In the genomic region with DNA sequence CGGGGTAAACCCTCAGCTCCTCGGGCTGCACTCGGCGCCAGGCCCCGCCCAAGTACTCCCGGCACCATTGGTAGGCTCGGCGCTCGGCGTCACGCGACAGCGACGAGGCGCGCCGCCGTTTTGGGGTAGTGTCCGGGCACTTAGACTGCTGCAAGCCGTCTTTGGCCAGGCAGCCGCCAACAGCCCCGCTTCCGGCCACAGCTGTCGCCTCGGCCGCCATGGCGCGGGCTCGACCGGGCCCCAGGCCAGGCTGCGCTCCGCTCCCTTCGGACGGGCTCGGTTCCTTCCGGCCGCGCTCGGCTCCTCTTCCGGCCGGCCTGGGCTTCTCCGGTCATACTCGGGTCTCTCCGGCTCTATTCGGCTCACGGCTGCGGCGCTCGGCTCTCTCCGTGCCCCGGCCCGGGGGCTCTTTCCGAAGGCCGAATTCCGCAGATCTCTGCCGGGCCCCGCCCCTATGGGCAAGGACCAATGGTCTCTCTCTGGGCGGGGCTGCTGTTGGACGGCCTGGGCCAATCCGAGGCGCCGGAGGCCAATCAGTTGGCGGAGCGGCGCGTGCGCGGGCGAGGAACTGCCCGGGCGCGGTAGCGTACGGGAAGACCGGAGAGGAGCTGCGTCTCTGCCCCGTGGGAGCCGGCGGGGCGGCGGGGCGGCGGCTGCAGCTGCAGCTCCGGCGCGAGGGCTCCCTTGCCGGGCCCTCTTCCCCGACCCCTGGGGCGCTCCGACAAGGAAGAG, we compare ENCODE assay signal across 8 cellular contexts. TPM values are rescaled to one million over a fixed set of nuclear protein-coding genes. Genes with fewer than 3 reads are reported as not detected.
DNase-seq lines count a peak whose midpoint lies in the region; ATAC-seq and TF ChIP-seq lines count a peak whose summit lies in the region.

A gene with protein sequence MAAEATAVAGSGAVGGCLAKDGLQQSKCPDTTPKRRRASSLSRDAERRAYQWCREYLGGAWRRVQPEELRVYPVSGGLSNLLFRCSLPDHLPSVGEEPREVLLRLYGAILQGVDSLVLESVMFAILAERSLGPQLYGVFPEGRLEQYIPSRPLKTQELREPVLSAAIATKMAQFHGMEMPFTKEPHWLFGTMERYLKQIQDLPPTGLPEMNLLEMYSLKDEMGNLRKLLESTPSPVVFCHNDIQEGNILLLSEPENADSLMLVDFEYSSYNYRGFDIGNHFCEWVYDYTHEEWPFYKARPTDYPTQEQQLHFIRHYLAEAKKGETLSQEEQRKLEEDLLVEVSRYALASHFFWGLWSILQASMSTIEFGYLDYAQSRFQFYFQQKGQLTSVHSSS (minus strand): TSS at position 288 of the 732 bp plus-strand sequence. CDS start 68 bp downstream, at position 220.

- H3K9me3 Mint-ChIP-seq in neural progenitor cell = no peaks in the 10 kb centered on the region

- H3K27ac ChIP-seq in foreskin keratinocyte = peak within 1 kb of the TSS; percentile 88
- H3K27ac ChIP-seq in neural progenitor cell = peak within 1 kb of the TSS; percentile 91

- peaks cover 10% of the 10 kb centered on the region for H3K4me1 Mint-ChIP-seq in neural progenitor cell

- no peaks in the 10 kb centered on the region for H3K36me3 ChIP-seq in neural progenitor cell

- peak within 1 kb of the TSS; percentile 46 for H2AFZ ChIP-seq in neural progenitor cell (replicated peaks)

- peak; percentile 95 for ATAC-seq in foreskin keratinocyte

- H3K9me3 ChIP-seq in neural progenitor cell (ENCODE audit: low read depth) = no peaks in the 10 kb centered on the region

- H3K27me3 ChIP-seq in foreskin keratinocyte (peaks cover 6% of the 10 kb centered on the region), neural progenitor cell (no peaks in the 10 kb centered on the region)

- peaks cover 19% of the 10 kb centered on the region for H3F3A ChIP-seq in neural progenitor cell (ENCODE audit: low read depth)

- DNase-seq in GF-D8 (lab: John Stamatoyannopoulos, UW) (peak; percentile 91), HEK293T (ENCODE audit: extremely low spot score) (peak; percentile 100), MV-4-11 (lab: John Stamatoyannopoulos, UW) (peak; percentile 97), SK-MEL-5 (ENCODE audit: low read depth, low spot score) (peak; percentile 99), foreskin keratinocyte (peak; percentile 90 to 95), neural progenitor cell (ENCODE audit: low spot score) (peak; percentile 100), stromal cell of bone marrow (ENCODE audit: low read depth) (peak; percentile 97)
- peak; percentile 99 for DNase-seq in activated naive CD4-positive, alpha-beta T cell treated with Interleukin-2 at 50 U/mL for 16 hours

- peak within 1 kb of the TSS; percentile 75 for H3K9ac ChIP-seq in neural progenitor cell

- H3K4me3 ChIP-seq in neural progenitor cell = peak within 1 kb of the TSS; percentile 72

- H3K4me2 ChIP-seq in neural progenitor cell = peak within 1 kb of the TSS; percentile 94

- H4K20me1 ChIP-seq in neural progenitor cell (ENCODE audit: low read depth) = no peaks in the 10 kb centered on the region

- peak within 1 kb of the TSS; percentile 76 for H3K27ac Mint-ChIP-seq in neural progenitor cell

- in situ Hi-C loops in SK-MEL-5 (cut with HindIII; ENCODE audit: low pct_unique_long_range_greater_than_20kb, low sequenced_read_pairs) = no loop called here

- peaks cover 12% of the 10 kb centered on the region for H3K79me2 ChIP-seq in neural progenitor cell (ENCODE audit: low read depth)

- H3K4me1 ChIP-seq in foreskin keratinocyte (peaks cover 3% of the 10 kb centered on the region), neural progenitor cell (peaks cover 4% of the 10 kb centered on the region)

- H3K36me3 Mint-ChIP-seq in neural progenitor cell = peaks cover 5% of the 10 kb centered on the region

- peak within 1 kb of the TSS; percentile 94 for H3K4me3 Mint-ChIP-seq in neural progenitor cell

- CTCF ChIA-PET in HEK293T (lab: Yijun Ruan, JAX) = interaction anchor here (1.0 kb wide), 1 partner anchor 55 kb away, joined by 3 read pairs; no protein-coding TSS in a partner anchor

- POLR2A ChIA-PET in HEK293T (lab: Yijun Ruan, JAX) = interaction anchor here (0.6 to 3.0 kb wide), 17 partner anchors 8 to 75 kb away, joined by 3 to 16 read pairs (median 4); a partner anchor contains a TSS

- TF ChIP-seq CTCF in foreskin keratinocyte (conservative IDR thresholded peaks at IDR 0.05) (no peak), neural progenitor cell (IDR thresholded peaks at IDR 0.05) (no peak)

- H3K27me3 Mint-ChIP-seq in neural progenitor cell (ENCODE audit: insufficient read depth, low read depth) = peaks cover 9% of the 10 kb centered on the region

TF ChIP-seq in HEK293T, 16 proteins besides CTCF, POLR2A, EP300 and RAD21:
- TF ChIP-seq ELF4 (IDR thresholded peaks at IDR 0.05) (peak; percentile 25), NFRKB (IDR thresholded peaks at IDR 0.05) (no peak), L3MBTL2 (conservative IDR thresholded peaks at IDR 0.05) (peak; percentile 55)
TF ChIP-seq in HEK293T: peak in this region for 2.

RNA-seq across cellular contexts. Expression of the gene that starts here (rescaled TPM):
- total RNA-seq in SK-MEL-5 (2014; rRNA removed; shearing (Covaris generic)) = 22.2 and 27.7 TPM in 2 replicates
- 19.5 and 20.2 TPM in 2 replicates for polyA plus RNA-seq in SK-MEL-5 (2015; cell fraction: cytosol; rRNA removed)
- polyA plus RNA-seq in SK-MEL-5 (2015; cell fraction: nucleus; rRNA removed) = 466 and 471 TPM in 2 replicates
- total RNA-seq in foreskin keratinocyte = 56.2 and 57.3 TPM in 2 replicates
- 59.6 and 60.5 TPM in 2 replicates for polyA plus RNA-seq in foreskin keratinocyte
- 67.4 and 93.9 TPM in 2 replicates for total RNA-seq in neural progenitor cell (ENCODE audit: low replicate concordance)

Comparison
In these comparisons a context has a peak if more than half of its experiments do, and no peak if none do; other contexts are left out.
1. Peak in every context shown above with its lines: DNase-seq, ATAC-seq, H3K4me3 ChIP-seq and H3K27ac ChIP-seq.